8 cellular contexts compared by ENCODE assay signal in genomic region chr16:87317766-87318121, GRCh38. TPM values are rescaled to one million over a fixed set of nuclear protein-coding genes. Genes with fewer than 3 reads are reported as not detected.
DNase-seq lines count a peak whose midpoint lies in the region; ATAC-seq and TF ChIP-seq lines count a peak whose summit lies in the region.

No MANE protein-coding gene starts in this region.

- no peaks in the 10 kb centered on the region for H3K9me3 ChIP-seq in liver (ENCODE audit: control insufficient read depth in 4 of 4, low read length in 3 of 4)

- peak overlapping the region; percentile 99 for H3K27ac Mint-ChIP-seq in activated T-cell treated with anti-CD3 and anti-CD28 coated beads, Interleukin-2, amount 50 U/mL, for 24 hours

- H3K27me3 Mint-ChIP-seq in activated T-cell treated with anti-CD3 and anti-CD28 coated beads, Interleukin-2, amount 50 U/mL, for 24 hours = no peaks in the 10 kb centered on the region

- peak overlapping the region; percentile 95 for H3K4me3 Mint-ChIP-seq in activated T-cell treated with anti-CD3 and anti-CD28 coated beads, Interleukin-2, amount 50 U/mL, for 24 hours

- H3K4me1 Mint-ChIP-seq in activated T-cell treated with anti-CD3 and anti-CD28 coated beads, Interleukin-2, amount 50 U/mL, for 24 hours (ENCODE audit: low read depth) = peaks cover 20% of the 10 kb centered on the region

- no peak for DNase-seq in activated T-cell treated with anti-CD3 and anti-CD28 coated beads, Interleukin-2, amount 50 U/mL, for 24 hours
- DNase-seq in activated T-cell treated with anti-CD3 and anti-CD28 coated beads for 4 hours (no peak), RPMI8226 (peak; percentile 59), choroid plexus epithelial cell (ENCODE audit: low read depth) (peak; percentile 67)
- DNase-seq in stimulated activated CD8-positive, alpha-beta memory T cell treated with anti-CD3 and anti-CD28 coated beads, Interleukin-4, amount 100 ng/mL, for 48 hours = peak; percentile 63

- peak overlapping the region; percentile 86 to 89 for H3K27ac ChIP-seq in liver (ENCODE audit: low read depth in 1 of 2, low read length in 2 of 2)

- no peak for TF ChIP-seq RAD21 in liver (IDR thresholded peaks at IDR 0.05)

- no peak for TF ChIP-seq CTCF in choroid plexus epithelial cell (conservative IDR thresholded peaks at IDR 0.05; ENCODE audit: low read depth, low read length)
- no peak for TF ChIP-seq CTCF in liver (IDR thresholded peaks at IDR 0.05; ENCODE audit: low read depth, low read length, missing input control)

- H3K27me3 ChIP-seq in liver (ENCODE audit: control insufficient read depth in 4 of 4, insufficient read depth in 4 of 4, low read length in 3 of 4) = no peaks in the 10 kb centered on the region

- H3K4me1 ChIP-seq in liver (ENCODE audit: control insufficient read depth in 4 of 4, insufficient read depth in 4 of 4, low read length in 3 of 4) = peaks cover 2 to 17% (median 11%) of the 10 kb centered on the region in 4 donors

- H3K9me3 Mint-ChIP-seq in activated T-cell treated with anti-CD3 and anti-CD28 coated beads, Interleukin-2, amount 50 U/mL, for 24 hours = no peaks in the 10 kb centered on the region

- H3K4me3 ChIP-seq in choroid plexus epithelial cell (ENCODE audit: low read depth, low read length) (peak overlapping the region; percentile 97), liver (ENCODE audit: low read depth in 1 of 3, low read length in 3 of 3) (peak overlapping the region; percentile 62 to 92 (median 81))

- H3K36me3 Mint-ChIP-seq in activated T-cell treated with anti-CD3 and anti-CD28 coated beads, Interleukin-2, amount 50 U/mL, for 24 hours (ENCODE audit: low read depth) = peaks cover 25% of the 10 kb centered on the region

- ATAC-seq in HG03025 (IDR thresholded peaks at IDR 0.05; ENCODE audit: low FRiP score, unreplicated experiment) = peak; percentile 18
- no peak for ATAC-seq in HG03196 (IDR thresholded peaks at IDR 0.05; ENCODE audit: unreplicated experiment)

- no peaks in the 10 kb centered on the region for H3K36me3 ChIP-seq in liver (ENCODE audit: control insufficient read depth in 4 of 4, insufficient read depth in 3 of 4, low read depth in 1 of 4, low read length in 3 of 4)

- H3K9ac ChIP-seq in liver (ENCODE audit: low read depth in 1 of 2, low read length in 2 of 2) = peak overlapping the region; percentile 83 to 86

- under 1% methylated on average over 18 of the region's 18 CpGs for WGBS in liver

TF ChIP-seq in liver, 16 proteins besides CTCF, POLR2A, EP300 and RAD21:
- TF ChIP-seq HNF4G (IDR thresholded peaks at IDR 0.05) = no peak
- TF ChIP-seq RXRA (IDR thresholded peaks at IDR 0.05) = no peak
- TF ChIP-seq FOXA2 (IDR thresholded peaks at IDR 0.05) = no peak
- TF ChIP-seq HNF4A (conservative IDR thresholded peaks at IDR 0.05) = no peak
- TF ChIP-seq TAF1 (conservative IDR thresholded peaks at IDR 0.05) = no peak
- TF ChIP-seq ZBTB33 (IDR thresholded peaks at IDR 0.05) = no peak
- no peak for TF ChIP-seq ATF3 (IDR thresholded peaks at IDR 0.05)
- TF ChIP-seq, protein P1, sequence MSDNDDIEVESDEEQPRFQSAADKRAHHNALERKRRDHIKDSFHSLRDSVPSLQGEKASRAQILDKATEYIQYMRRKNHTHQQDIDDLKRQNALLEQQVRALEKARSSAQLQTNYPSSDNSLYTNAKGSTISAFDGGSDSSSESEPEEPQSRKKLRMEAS (IDR thresholded peaks at IDR 0.05) = no peak
- no peak for TF ChIP-seq JUND (IDR thresholded peaks at IDR 0.05)
- no peak for TF ChIP-seq SP1 (IDR thresholded peaks at IDR 0.05)
- TF ChIP-seq NR2F2 (IDR thresholded peaks at IDR 0.05) = no peak
- TF ChIP-seq, protein P2, sequence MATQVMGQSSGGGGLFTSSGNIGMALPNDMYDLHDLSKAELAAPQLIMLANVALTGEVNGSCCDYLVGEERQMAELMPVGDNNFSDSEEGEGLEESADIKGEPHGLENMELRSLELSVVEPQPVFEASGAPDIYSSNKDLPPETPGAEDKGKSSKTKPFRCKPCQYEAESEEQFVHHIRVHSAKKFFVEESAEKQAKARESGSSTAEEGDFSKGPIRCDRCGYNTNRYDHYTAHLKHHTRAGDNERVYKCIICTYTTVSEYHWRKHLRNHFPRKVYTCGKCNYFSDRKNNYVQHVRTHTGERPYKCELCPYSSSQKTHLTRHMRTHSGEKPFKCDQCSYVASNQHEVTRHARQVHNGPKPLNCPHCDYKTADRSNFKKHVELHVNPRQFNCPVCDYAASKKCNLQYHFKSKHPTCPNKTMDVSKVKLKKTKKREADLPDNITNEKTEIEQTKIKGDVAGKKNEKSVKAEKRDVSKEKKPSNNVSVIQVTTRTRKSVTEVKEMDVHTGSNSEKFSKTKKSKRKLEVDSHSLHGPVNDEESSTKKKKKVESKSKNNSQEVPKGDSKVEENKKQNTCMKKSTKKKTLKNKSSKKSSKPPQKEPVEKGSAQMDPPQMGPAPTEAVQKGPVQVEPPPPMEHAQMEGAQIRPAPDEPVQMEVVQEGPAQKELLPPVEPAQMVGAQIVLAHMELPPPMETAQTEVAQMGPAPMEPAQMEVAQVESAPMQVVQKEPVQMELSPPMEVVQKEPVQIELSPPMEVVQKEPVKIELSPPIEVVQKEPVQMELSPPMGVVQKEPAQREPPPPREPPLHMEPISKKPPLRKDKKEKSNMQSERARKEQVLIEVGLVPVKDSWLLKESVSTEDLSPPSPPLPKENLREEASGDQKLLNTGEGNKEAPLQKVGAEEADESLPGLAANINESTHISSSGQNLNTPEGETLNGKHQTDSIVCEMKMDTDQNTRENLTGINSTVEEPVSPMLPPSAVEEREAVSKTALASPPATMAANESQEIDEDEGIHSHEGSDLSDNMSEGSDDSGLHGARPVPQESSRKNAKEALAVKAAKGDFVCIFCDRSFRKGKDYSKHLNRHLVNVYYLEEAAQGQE (IDR thresholded peaks at IDR 0.05) = no peak
- no peak for TF ChIP-seq EGR1 (IDR thresholded peaks at IDR 0.05; ENCODE audit: low read depth in 2 of 2)
- TF ChIP-seq FOXA1 (IDR thresholded peaks at IDR 0.05) = no peak
- TF ChIP-seq YY1 (IDR thresholded peaks at IDR 0.05) = no peak
- no peak for TF ChIP-seq GABPA (IDR thresholded peaks at IDR 0.05 in 1 of 2, conservative IDR thresholded peaks at IDR 0.05 in 1 of 2)

RNA-seq across cellular contexts. Expression of gene C16orf95, which starts 0.6 kb away (rescaled TPM):
- total RNA-seq in liver = 1 to 10 TPM; 2.0 to 5.0 TPM
- 1 to 10 TPM; 4.1 to 6.2 TPM for polyA plus RNA-seq in liver

Comparison
In these comparisons a context has a peak if more than half of its experiments do, and no peak if none do; other contexts are left out.
1. DNase-seq: peak in RPMI8226 (single experiment), choroid plexus epithelial cell (single experiment) and stimulated activated CD8-positive, alpha-beta memory T cell treated with anti-CD3 and anti-CD28 coated beads, Interleukin-4, amount 100 ng/mL, for 48 hours (single experiment); none in activated T-cell treated with anti-CD3 and anti-CD28 coated beads, Interleukin-2, amount 50 U/mL, for 24 hours (single experiment) and activated T-cell treated with anti-CD3 and anti-CD28 coated beads for 4 hours (single experiment).